ENCODE assay signal across 1 cellular context in the genomic region with DNA sequence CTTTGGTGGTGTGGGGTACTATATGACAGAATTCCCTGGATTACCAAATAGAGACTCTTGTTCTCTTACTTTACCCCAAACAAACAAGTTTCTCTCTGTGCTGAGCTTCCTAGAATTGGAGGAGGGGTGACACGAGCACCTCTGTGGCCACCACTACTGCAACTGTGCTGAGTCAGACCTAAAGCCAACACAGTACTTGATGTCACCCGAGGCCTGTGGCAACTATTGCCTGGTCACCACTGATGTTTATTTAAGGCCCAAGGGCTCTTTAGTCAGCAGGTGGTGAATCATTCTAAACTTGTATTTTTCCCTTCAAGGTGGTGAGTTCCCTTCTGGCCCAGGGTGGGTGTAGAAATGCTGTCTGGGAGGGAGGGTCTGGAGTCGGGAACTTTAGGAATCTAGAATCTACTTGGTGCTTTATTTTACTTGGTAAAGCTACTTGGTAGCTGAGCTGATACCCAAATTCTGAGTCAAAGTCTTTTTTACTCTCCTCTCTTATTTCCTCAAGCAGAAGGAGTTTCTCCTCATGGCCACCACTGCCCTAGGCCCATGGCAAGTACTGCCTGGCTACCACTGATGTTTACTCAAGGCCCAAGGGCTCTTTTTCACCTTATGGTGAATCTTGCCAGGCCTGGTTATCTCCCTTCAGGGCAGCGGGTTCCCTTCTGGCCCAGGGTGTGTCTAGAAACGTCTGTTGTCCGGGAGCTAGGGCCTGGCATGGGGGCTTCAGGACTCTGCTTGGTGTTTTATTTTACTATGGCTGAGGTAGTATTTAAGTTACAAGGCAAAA.
TF ChIP-seq lines count a peak whose summit lies in the region.

No MANE protein-coding gene starts in this region.

TF ChIP-seq in A549, 52 proteins besides CTCF, POLR2A, EP300 and RAD21 (continued from another document):
- TF ChIP-seq, protein P1, sequence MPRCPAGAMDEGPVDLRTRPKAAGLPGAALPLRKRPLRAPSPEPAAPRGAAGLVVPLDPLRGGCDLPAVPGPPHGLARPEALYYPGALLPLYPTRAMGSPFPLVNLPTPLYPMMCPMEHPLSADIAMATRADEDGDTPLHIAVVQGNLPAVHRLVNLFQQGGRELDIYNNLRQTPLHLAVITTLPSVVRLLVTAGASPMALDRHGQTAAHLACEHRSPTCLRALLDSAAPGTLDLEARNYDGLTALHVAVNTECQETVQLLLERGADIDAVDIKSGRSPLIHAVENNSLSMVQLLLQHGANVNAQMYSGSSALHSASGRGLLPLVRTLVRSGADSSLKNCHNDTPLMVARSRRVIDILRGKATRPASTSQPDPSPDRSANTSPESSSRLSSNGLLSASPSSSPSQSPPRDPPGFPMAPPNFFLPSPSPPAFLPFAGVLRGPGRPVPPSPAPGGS (IDR thresholded peaks at IDR 0.05): peak; percentile 96; the same call in 2 of the 3 replicates
- TF ChIP-seq FOXS1 (CRISPR knock-in tag; IDR thresholded peaks at IDR 0.05) (peak; percentile 91; the same call in 1 of the 2 replicates), JUN (IDR thresholded peaks at IDR 0.05) (peak; percentile 97 to 98), REST (IDR thresholded peaks at IDR 0.05) (no peak), ESRRA (IDR thresholded peaks at IDR 0.05; ENCODE audit: borderline replicate concordance, low read length) (no peak), HOXA7 (CRISPR knock-in tag; IDR thresholded peaks at IDR 0.05) (peak; percentile 73; the same call in 1 of the 2 replicates), PBX3 (IDR thresholded peaks at IDR 0.05) (peak; percentile 84), GATA3 (IDR thresholded peaks at IDR 0.05; ENCODE audit: borderline replicate concordance) (peak; percentile 92), MAFK (IDR thresholded peaks at IDR 0.05; ENCODE audit: partially characterized antibody) (peak; percentile 99), FOSL2 (IDR thresholded peaks at IDR 0.05) (peak; percentile 99), FOSL2 (CRISPR knock-in tag; IDR thresholded peaks at IDR 0.05) (peak; percentile 99), CBX8 (IDR thresholded peaks at IDR 0.05) (no peak), HDAC2 (IDR thresholded peaks at IDR 0.05) (no peak), NFE2L2 (conservative IDR thresholded peaks at IDR 0.05; ENCODE audit: low read length) (peak; percentile 89), JUNB (IDR thresholded peaks at IDR 0.05) (peak; percentile 97), HOXB13 (CRISPR knock-in tag; IDR thresholded peaks at IDR 0.05; ENCODE audit: low read depth) (0 out of 2 replicates have a peak, but pooled peaks have one; percentile 30), CHD2 (IDR thresholded peaks at IDR 0.05; ENCODE audit: low read length, partially characterized antibody) (peak; percentile 48), CEBPB (IDR thresholded peaks at IDR 0.05) (peak; percentile 94 to 95), SMC3 (IDR thresholded peaks at IDR 0.05) (peak; percentile 50; the same call in 1 of the 3 replicates), MYC (IDR thresholded peaks at IDR 0.05; ENCODE audit: borderline replicate concordance, low read length) (peak; percentile 72; the same call in 1 of the 2 replicates)
- TF ChIP-seq, protein P2, sequence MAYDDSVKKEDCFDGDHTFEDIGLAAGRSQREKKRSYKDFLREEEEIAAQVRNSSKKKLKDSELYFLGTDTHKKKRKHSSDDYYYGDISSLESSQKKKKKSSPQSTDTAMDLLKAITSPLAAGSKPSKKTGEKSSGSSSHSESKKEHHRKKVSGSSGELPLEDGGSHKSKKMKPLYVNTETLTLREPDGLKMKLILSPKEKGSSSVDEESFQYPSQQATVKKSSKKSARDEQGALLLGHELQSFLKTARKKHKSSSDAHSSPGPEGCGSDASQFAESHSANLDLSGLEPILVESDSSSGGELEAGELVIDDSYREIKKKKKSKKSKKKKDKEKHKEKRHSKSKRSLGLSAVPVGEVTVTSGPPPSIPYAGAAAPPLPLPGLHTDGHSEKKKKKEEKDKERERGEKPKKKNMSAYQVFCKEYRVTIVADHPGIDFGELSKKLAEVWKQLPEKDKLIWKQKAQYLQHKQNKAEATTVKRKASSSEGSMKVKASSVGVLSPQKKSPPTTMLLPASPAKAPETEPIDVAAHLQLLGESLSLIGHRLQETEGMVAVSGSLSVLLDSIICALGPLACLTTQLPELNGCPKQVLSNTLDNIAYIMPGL (CRISPR knock-in tag; IDR thresholded peaks at IDR 0.05; ENCODE audit: borderline replicate concordance): no peak
- TF ChIP-seq, protein P3, sequence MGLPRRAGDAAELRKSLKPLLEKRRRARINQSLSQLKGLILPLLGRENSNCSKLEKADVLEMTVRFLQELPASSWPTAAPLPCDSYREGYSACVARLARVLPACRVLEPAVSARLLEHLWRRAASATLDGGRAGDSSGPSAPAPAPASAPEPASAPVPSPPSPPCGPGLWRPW (IDR thresholded peaks at IDR 0.05): peak; percentile 79; the same call in 1 of the 2 replicates
